ENCODE assay signal across 8 cellular contexts in the genomic region with DNA sequence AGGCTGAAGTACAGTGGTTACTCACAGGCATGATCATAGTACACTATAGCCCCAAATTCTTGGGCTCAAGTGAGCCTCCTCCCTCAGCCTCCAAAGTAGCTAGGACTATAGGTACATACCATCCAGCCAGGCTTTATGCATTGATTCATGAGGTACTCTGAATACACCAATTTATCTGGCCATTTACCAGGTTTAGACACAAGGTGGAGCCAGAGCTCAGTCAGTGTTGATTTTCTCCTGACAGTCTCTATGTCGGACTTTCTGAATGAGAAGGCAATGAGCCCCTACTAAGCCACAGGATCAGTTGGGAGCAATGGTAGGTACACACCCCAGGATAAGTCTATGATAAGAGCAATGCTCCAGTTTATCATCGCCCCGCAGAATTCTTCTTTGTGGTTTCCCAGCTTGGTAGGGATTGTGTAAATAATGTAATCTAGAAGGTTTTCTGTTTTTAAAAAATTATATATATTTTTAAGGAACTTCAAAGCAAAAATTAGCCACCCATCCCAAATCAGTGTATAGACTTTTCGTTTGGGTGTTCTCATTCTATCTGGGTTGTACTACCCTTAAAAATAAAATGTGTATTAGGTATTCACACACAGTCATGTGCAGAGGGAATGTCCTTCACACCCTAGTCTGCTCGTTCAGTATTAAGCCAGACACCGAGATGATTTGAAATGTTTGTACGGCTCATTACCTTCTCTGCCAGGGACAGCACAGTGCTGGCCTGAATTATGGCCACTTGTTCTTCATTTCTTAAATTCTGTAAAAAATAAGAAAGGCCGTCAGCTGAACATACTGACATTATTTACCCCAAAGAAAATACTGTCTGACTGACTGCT.
DNase-seq lines count a peak whose midpoint lies in the region; ATAC-seq, FAIRE-seq and TF ChIP-seq lines count a peak whose summit lies in the region.

No MANE protein-coding gene starts in this region.

- no peak overlapping the region for H2BK120ac ChIP-seq in H1 (replicated peaks; ENCODE audit: low read depth, low read length)
- no peak overlapping the region for H2BK120ac ChIP-seq in mesenchymal stem cell (ENCODE audit: low read depth, low read length)

- H3K4ac ChIP-seq in H1 (replicated peaks; ENCODE audit: insufficient read length, low read depth, low read length) (no peak overlapping the region), mesenchymal stem cell (ENCODE audit: low read depth in 1 of 2, low read length in 2 of 2) (no peak overlapping the region)

- H3K4me1 ChIP-seq in H1 (replicated peaks in 1 of 4; ENCODE audit: control insufficient read depth in 3 of 4, insufficient read depth in 4 of 4, low read length in 3 of 4), result no peaks in the 10 kb centered on the region; a peak in 1 of 7 replicates
- no peaks in the 10 kb centered on the region for H3K4me1 ChIP-seq in mesenchymal stem cell (ENCODE audit: control insufficient read depth, insufficient read depth, low read depth, low read length)

- H3K14ac ChIP-seq in H1 (ENCODE audit: insufficient read length) (no peak overlapping the region), mesenchymal stem cell (ENCODE audit: low read length in 2 of 2) (no peak overlapping the region)

- H3K18ac ChIP-seq in H1 (ENCODE audit: extremely low read depth, low read length), result no peak overlapping the region
- H3K18ac ChIP-seq in mesenchymal stem cell (ENCODE audit: low read depth in 1 of 2, low read length in 2 of 2), result no peak overlapping the region

- H3K4me3 Mint-ChIP-seq in activated CD4-positive, alpha-beta memory T cell treated with anti-CD3 and anti-CD28 coated beads for 36 hours, result no peak overlapping the region
- no peak overlapping the region for H3K4me3 Mint-ChIP-seq in stimulated activated effector memory CD8-positive, alpha-beta T cell treated with anti-CD3 and anti-CD28 coated beads, Interleukin-12 subunit alpha, Interleukin-12 subunit beta, amount 100 ng/mL, for 72 hours

- no peaks in the 10 kb centered on the region for H3K23me2 ChIP-seq in H1 (ENCODE audit: low read depth, low read length)

- TF ChIP-seq RAD21 in H1 (IDR thresholded peaks at IDR 0.05 in 1 of 2, conservative IDR thresholded peaks at IDR 0.05 in 1 of 2; ENCODE audit: low read depth in 2 of 2, low read length in 2 of 2), result peak; percentile 86 to 93

- DNase-seq in DMS114 treated with DMSO at 0.1 percent for 48 hours (lab: John Stamatoyannopoulos, UW; ENCODE audit: unreplicated experiment), result peak; percentile 65
- DNase-seq in NCI-H524 treated with DMSO at 0.1 percent for 48 hours (lab: John Stamatoyannopoulos, UW), result peak; percentile 12
- peak; percentile 33 for DNase-seq in activated CD4-positive, alpha-beta memory T cell treated with anti-CD3 and anti-CD28 coated beads for 36 hours
- DNase-seq in H1 (ENCODE audit: low read depth in 1 of 2, low spot score in 2 of 2), result peak; percentile 25 to 82
- DNase-seq in mesenchymal stem cell, result peak; percentile 76
- DNase-seq in stimulated activated effector memory CD8-positive, alpha-beta T cell treated with anti-CD3 and anti-CD28 coated beads, Interleukin-12 subunit alpha, Interleukin-12 subunit beta, amount 100 ng/mL, for 72 hours (ENCODE audit: low spot score in 2 of 2), result peak; percentile 54 to 80

- H3K23ac ChIP-seq in H1 (ENCODE audit: insufficient read length), result no peak overlapping the region
- no peak overlapping the region for H3K23ac ChIP-seq in mesenchymal stem cell (ENCODE audit: low read length in 2 of 2)

- H3K4me2 ChIP-seq in H1 (ENCODE audit: insufficient read depth in 1 of 2, low read depth in 2 of 2, low read length in 2 of 2), result no peak overlapping the region
- no peak overlapping the region for H3K4me2 ChIP-seq in mesenchymal stem cell (ENCODE audit: low read length, poor library complexity, severe bottlenecking)

- peak; percentile 100 for FAIRE-seq in H1 (lab: Jason Lieb, UNC)

- CTCF ChIA-PET in activated CD4-positive, alpha-beta memory T cell treated with anti-CD3 and anti-CD28 coated beads for 36 hours (lab: Charles Lee), result interaction anchor here (0.6 to 4.0 kb wide), 10 partner anchors 18 to 229 kb away, joined by 3 to 39 read pairs (median 3); no protein-coding TSS in a partner anchor
- CTCF ChIA-PET in H1 (lab: Charles Lee; ENCODE audit: partially characterized antibody), result interaction anchor here (0.6 to 6.8 kb wide), 47 partner anchors 8 to 1626 kb away, joined by 3 to 53 read pairs (median 4); no protein-coding TSS in a partner anchor

- H2BK5ac ChIP-seq in H1 (ENCODE audit: low read depth, low read length) (no peak overlapping the region), mesenchymal stem cell (ENCODE audit: low read depth, low read length, poor library complexity, severe bottlenecking) (no peak overlapping the region)

- H3K9ac ChIP-seq in H1 (replicated peaks in 1 of 4; ENCODE audit: extremely low read depth in 1 of 4, low read depth in 3 of 4, low read length in 3 of 4), result no peak overlapping the region
- H3K9ac ChIP-seq in mesenchymal stem cell (ENCODE audit: low read length), result no peak overlapping the region

- TF ChIP-seq CTCF in H1 (IDR thresholded peaks at IDR 0.05; ENCODE audit: control extremely low read depth in 1 of 3, insufficient read depth in 1 of 3, low read depth in 1 of 3, low read length in 3 of 3), result peak in 2 of 3 experiments; percentile 77 to 88; a peak in 3 of 4 replicates

- H3K4me3 ChIP-seq in H1 (ENCODE audit: extremely low read depth in 1 of 4, insufficient read depth in 2 of 4, low read depth in 3 of 4, low read length in 4 of 4), result no peak overlapping the region
- no peak overlapping the region for H3K4me3 ChIP-seq in mesenchymal stem cell (ENCODE audit: insufficient read depth in 1 of 2, low read depth in 1 of 2, low read length in 2 of 2)

- H4K5ac ChIP-seq in H1 (ENCODE audit: insufficient read length, low read depth, low read length), result no peak overlapping the region

- no peak overlapping the region for H2BK20ac ChIP-seq in H1 (ENCODE audit: low read length)

- intact Hi-C loops in activated CD4-positive, alpha-beta memory T cell treated with anti-CD3 and anti-CD28 coated beads for 36 hours (cut with micrococcal nuclease), result no loop called here

- TF ChIP-seq POLR2A in H1 (IDR thresholded peaks at IDR 0.05; ENCODE audit: control extremely low read depth in 1 of 2, low read depth in 2 of 2, low read length in 2 of 2), result no peak

- 71% methylated on average over 8 of the region's 8 CpGs; no CpG with 5 or more reads in 1 of the 2 experiments for WGBS in H1 (ENCODE audit: extremely low coverage in 1 of 2, insufficient coverage in 1 of 2, insufficient read length in 1 of 2, insufficient replicate concordance in 2 of 2, low coverage in 1 of 2, low lambda C conversion rate in 2 of 2, missing lambda C conversion rate in 1 of 2), 2 experiments
- WGBS in mesenchymal stem cell, result 70% methylated on average over 7 of the region's 8 CpGs

- H2BK15ac ChIP-seq in H1 (ENCODE audit: low read length) (no peak overlapping the region), mesenchymal stem cell (ENCODE audit: low read depth, poor library complexity, severe bottlenecking) (no peak overlapping the region)

- H3K27me3 Mint-ChIP-seq in activated CD4-positive, alpha-beta memory T cell treated with anti-CD3 and anti-CD28 coated beads for 36 hours, result no peaks in the 10 kb centered on the region

- ATAC-seq in GM19468 (IDR thresholded peaks at IDR 0.05; ENCODE audit: extremely low read depth, unreplicated experiment) (peak; percentile 55), HG03521 (IDR thresholded peaks at IDR 0.05; ENCODE audit: unreplicated experiment) (peak; percentile 84)
- ATAC-seq in stimulated activated effector memory CD8-positive, alpha-beta T cell treated with anti-CD3 and anti-CD28 coated beads, Interleukin-12 subunit alpha, Interleukin-12 subunit beta, amount 100 ng/mL, for 72 hours, result peak; percentile 75

- H3K79me1 ChIP-seq in H1 (ENCODE audit: low read depth, low read length), result no peaks in the 10 kb centered on the region
- H3K79me1 ChIP-seq in mesenchymal stem cell (replicated peaks; ENCODE audit: low read length, poor library complexity, severe bottlenecking), result no peaks in the 10 kb centered on the region

- H3K27ac ChIP-seq in H1 (ENCODE audit: low read depth, low read length) (no peak overlapping the region), mesenchymal stem cell (ENCODE audit: low read length, poor library complexity, severe bottlenecking) (no peak overlapping the region)

- H3K4me1 Mint-ChIP-seq in activated CD4-positive, alpha-beta memory T cell treated with anti-CD3 and anti-CD28 coated beads for 36 hours (ENCODE audit: low read depth), result no peaks in the 10 kb centered on the region
- no peaks in the 10 kb centered on the region for H3K4me1 Mint-ChIP-seq in stimulated activated effector memory CD8-positive, alpha-beta T cell treated with anti-CD3 and anti-CD28 coated beads, Interleukin-12 subunit alpha, Interleukin-12 subunit beta, amount 100 ng/mL, for 72 hours

- H3K9me3 Mint-ChIP-seq in activated CD4-positive, alpha-beta memory T cell treated with anti-CD3 and anti-CD28 coated beads for 36 hours, result no peaks in the 10 kb centered on the region
- H3K9me3 Mint-ChIP-seq in stimulated activated effector memory CD8-positive, alpha-beta T cell treated with anti-CD3 and anti-CD28 coated beads, Interleukin-12 subunit alpha, Interleukin-12 subunit beta, amount 100 ng/mL, for 72 hours, result no peaks in the 10 kb centered on the region

- peaks cover 0 to 3% of the 10 kb centered on the region in 2 experiments; a peak in 1 of 4 replicates for H3K79me2 ChIP-seq in H1 (ENCODE audit: control insufficient read depth in 1 of 2, insufficient read depth in 2 of 2, low read length in 2 of 2)

- H3K36me3 Mint-ChIP-seq in activated CD4-positive, alpha-beta memory T cell treated with anti-CD3 and anti-CD28 coated beads for 36 hours, result no peaks in the 10 kb centered on the region
- peaks cover 21% of the 10 kb centered on the region for H3K36me3 Mint-ChIP-seq in stimulated activated effector memory CD8-positive, alpha-beta T cell treated with anti-CD3 and anti-CD28 coated beads, Interleukin-12 subunit alpha, Interleukin-12 subunit beta, amount 100 ng/mL, for 72 hours

- no peak for TF ChIP-seq EP300 in H1 (IDR thresholded peaks at IDR 0.05; ENCODE audit: borderline replicate concordance in 1 of 2, low read depth in 2 of 2, low read length in 2 of 2)

- H3K27me3 ChIP-seq in H1 (replicated peaks in 1 of 4; ENCODE audit: control insufficient read depth in 3 of 4, extremely low read depth in 1 of 4, insufficient read depth in 3 of 4, low read length in 3 of 4), result no peaks in the 10 kb centered on the region
- H3K27me3 ChIP-seq in mesenchymal stem cell (ENCODE audit: control insufficient read depth in 1 of 2, insufficient read depth in 1 of 2, low read length in 2 of 2), result peaks cover 5 to 6% of the 10 kb centered on the region in 2 experiments

- H2AFZ ChIP-seq in H1 (ENCODE audit: low read length) (no peak overlapping the region), mesenchymal stem cell (ENCODE audit: low read depth, low read length) (no peak overlapping the region)

- H4K91ac ChIP-seq in H1 (replicated peaks; ENCODE audit: insufficient read length, low read length) (no peak overlapping the region), mesenchymal stem cell (ENCODE audit: low read length) (no peak overlapping the region)

- H2BK12ac ChIP-seq in H1 (ENCODE audit: low read depth, low read length), result no peak overlapping the region
- no peak overlapping the region for H2BK12ac ChIP-seq in mesenchymal stem cell (ENCODE audit: low read length in 2 of 2)

- H4K20me1 ChIP-seq in H1 (replicated peaks in 1 of 2; ENCODE audit: control insufficient read depth in 1 of 2, insufficient read depth in 2 of 2, low read length in 2 of 2), result peaks cover 0 to 10% of the 10 kb centered on the region in 2 experiments

- H4K8ac ChIP-seq in H1 (ENCODE audit: extremely low read depth, insufficient read depth, low read length) (no peak overlapping the region), mesenchymal stem cell (ENCODE audit: low read length) (no peak overlapping the region)

- no peaks in the 10 kb centered on the region for H3K9me3 ChIP-seq in H1 (ENCODE audit: insufficient read depth in 2 of 2, low read depth in 1 of 2, low read length in 1 of 2)
- no peaks in the 10 kb centered on the region for H3K9me3 ChIP-seq in mesenchymal stem cell (ENCODE audit: control insufficient read depth, low read length)

- POLR2A ChIA-PET in activated CD4-positive, alpha-beta memory T cell treated with anti-CD3 and anti-CD28 coated beads for 36 hours (lab: Charles Lee), result interaction anchor here (0.6 kb wide), 1 partner anchor 102 kb away, joined by 4 read pairs; no protein-coding TSS in a partner anchor
- POLR2A ChIA-PET in H1 (lab: Charles Lee; ENCODE audit: partially characterized antibody), result interaction anchor here (0.6 to 1.5 kb wide), 5 partner anchors 39 to 219 kb away, joined by 3 to 4 read pairs (median 3); no protein-coding TSS in a partner anchor

- no peak overlapping the region for H3K27ac Mint-ChIP-seq in activated CD4-positive, alpha-beta memory T cell treated with anti-CD3 and anti-CD28 coated beads for 36 hours
- H3K27ac Mint-ChIP-seq in stimulated activated effector memory CD8-positive, alpha-beta T cell treated with anti-CD3 and anti-CD28 coated beads, Interleukin-12 subunit alpha, Interleukin-12 subunit beta, amount 100 ng/mL, for 72 hours, result no peak overlapping the region

- H2AK5ac ChIP-seq in H1 (ENCODE audit: low read depth, low read length) (no peak overlapping the region), mesenchymal stem cell (ENCODE audit: low read length, severe bottlenecking) (no peak overlapping the region)

- peaks cover 0 to 27% (median 7%) of the 10 kb centered on the region in 4 experiments; a peak in 4 of 8 replicates for H3K36me3 ChIP-seq in H1 (ENCODE audit: control insufficient read depth in 2 of 4, insufficient read depth in 4 of 4, low read length in 3 of 4)
- no peaks in the 10 kb centered on the region for H3K36me3 ChIP-seq in mesenchymal stem cell (ENCODE audit: control insufficient read depth in 1 of 2, insufficient read depth in 2 of 2, low read depth in 1 of 2, low read length in 2 of 2)

- H3K56ac ChIP-seq in H1 (replicated peaks; ENCODE audit: insufficient read length, low read depth, low read length), result no peak overlapping the region

Comparison
In these comparisons a context has a peak if more than half of its experiments do, and no peak if none do; other contexts are left out.
1. DNase-seq: peak in every context shown above with its lines; median percentile 76 in mesenchymal stem cell; 67 in stimulated activated effector memory CD8-positive, alpha-beta T cell treated with anti-CD3 and anti-CD28 coated beads, Interleukin-12 subunit alpha, Interleukin-12 subunit beta, amount 100 ng/mL, for 72 hours; 65 in DMS114 treated with DMSO at 0.1 percent for 48 hours; 54 in H1; 33 in activated CD4-positive, alpha-beta memory T cell treated with anti-CD3 and anti-CD28 coated beads for 36 hours; 12 in NCI-H524 treated with DMSO at 0.1 percent for 48 hours.